Comparison of ENCODE assay signal across 25 cellular contexts in the genomic region with DNA sequence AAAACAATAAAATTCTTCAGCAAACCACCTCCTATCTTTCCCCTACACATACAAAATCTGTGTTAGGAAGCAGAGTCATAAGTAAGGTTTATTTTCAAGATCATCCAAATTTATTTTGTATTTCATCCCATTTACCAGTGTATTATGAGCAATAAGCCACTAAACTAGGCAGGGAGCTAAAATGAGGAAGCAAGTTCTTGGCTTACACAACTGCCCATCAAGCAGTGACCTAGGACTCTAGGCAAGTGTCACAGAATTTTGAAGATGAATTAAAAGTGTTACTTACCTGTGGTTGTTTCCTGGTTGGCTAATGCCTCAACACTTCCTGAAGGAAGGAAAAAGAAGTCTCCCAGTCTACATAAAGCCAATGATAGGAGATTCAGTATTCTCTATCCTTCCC.
"Had no signal": no experiment of that assay in that cellular context is flagged by ENCODE, and none has a peak within 500 bp of the region (broad histone marks: within the 10 kb centered on the region; RNA-seq: fewer than 3 reads in every experiment).

No MANE protein-coding gene starts in this region.

- H3K9me3 ChIP-seq: body of pancreas, lower lobe of right lung, spleen, testis had no signal

- H3K9ac ChIP-seq: neural progenitor cell had no signal

- H3K27me3 ChIP-seq: body of pancreas, cardiac muscle cell, neural progenitor cell, spleen, testis had no signal

- H3K27ac ChIP-seq: body of pancreas, cardiac muscle cell, lower lobe of right lung, neural progenitor cell, spleen, testis had no signal

- H3K4me1 Mint-ChIP-seq: activated CD8-positive, alpha-beta memory T cell treated with anti-CD3 and anti-CD28 coated beads, Interleukin-2, amount 10 ng/mL, durations not matched to agents 7 days and 5 days; activated naive CD8-positive, alpha-beta T cell treated with anti-CD3 and anti-CD28 coated beads, Interleukin-2, amount 50 U/mL, for 24 hours; T-helper 17 cell had no signal

- H3K36me3 Mint-ChIP-seq: activated CD8-positive, alpha-beta memory T cell treated with anti-CD3 and anti-CD28 coated beads, Interleukin-2, amount 10 ng/mL, durations not matched to agents 7 days and 5 days; naive thymus-derived CD8-positive, alpha-beta T cell; neural progenitor cell had no signal

- H3K27me3 Mint-ChIP-seq: activated CD8-positive, alpha-beta T cell treated with anti-CD3 and anti-CD28 coated beads for 36 hours; naive thymus-derived CD8-positive, alpha-beta T cell; T-helper 17 cell had no signal

- H3K4me3 ChIP-seq: body of pancreas, cardiac muscle cell, lower lobe of right lung, neural progenitor cell, spleen, testis had no signal

- H3K4me3 Mint-ChIP-seq: activated CD8-positive, alpha-beta memory T cell treated with anti-CD3 and anti-CD28 coated beads, Interleukin-2, amount 10 ng/mL, durations not matched to agents 7 days and 5 days; activated CD8-positive, alpha-beta T cell treated with anti-CD3 and anti-CD28 coated beads for 36 hours; activated naive CD8-positive, alpha-beta T cell treated with anti-CD3 and anti-CD28 coated beads, Interleukin-2, amount 50 U/mL, for 24 hours; activated T-helper 1 cell treated with anti-CD3 and anti-CD28 coated beads, Interleukin-12 subunit alpha, Interleukin-12 subunit beta, Interleukin-2, Interleukin-4 antibody, amounts not matched to agents 30 ng/mL and 10 ng/mL and 1 ng/mL, durations not matched to agents 14 hours and 24 hours and 36 hours; naive thymus-derived CD8-positive, alpha-beta T cell; neural progenitor cell; T-helper 17 cell had no signal

- ATAC-seq: activated CD8-positive, alpha-beta memory T cell treated with anti-CD3 and anti-CD28 coated beads, Interleukin-2, amount 10 ng/mL, durations not matched to agents 7 days and 5 days; activated CD8-positive, alpha-beta T cell treated with anti-CD3 and anti-CD28 coated beads for 36 hours; activated naive CD8-positive, alpha-beta T cell treated with anti-CD3 and anti-CD28 coated beads, Interleukin-2, amount 50 U/mL, for 24 hours; body of pancreas; left colon; lower lobe of right lung; naive thymus-derived CD8-positive, alpha-beta T cell; T-helper 17 cell had no signal

- H3K4me1 ChIP-seq: body of pancreas, lower lobe of right lung, spleen, testis had no signal

- H3K36me3 ChIP-seq: cardiac muscle cell, lower lobe of right lung, neural progenitor cell, spleen had no signal

- DNase-seq: activated CD4-positive, alpha-beta T cell treated with anti-CD3 and anti-CD28 coated beads for 4 hours; activated CD4-positive, CD25-positive, alpha-beta regulatory T cell; activated CD8-positive, alpha-beta memory T cell treated with anti-CD3 and anti-CD28 coated beads, Interleukin-2, amount 10 ng/mL, durations not matched to agents 7 days and 5 days; activated CD8-positive, alpha-beta T cell treated with anti-CD3 and anti-CD28 coated beads for 36 hours; activated gamma-delta T cell; activated naive CD4-positive, alpha-beta T cell treated with anti-CD3 and anti-CD28 coated beads, Interleukin-2, amount 50 U/mL, for 16 hours; activated naive CD8-positive, alpha-beta T cell treated with anti-CD3 and anti-CD28 coated beads, Interleukin-2, amount 50 U/mL, for 24 hours; activated T-cell treated with anti-CD3 and anti-CD28 coated beads for 4 hours; anterior cingulate cortex; body of pancreas; left colon; lower lobe of right lung; mesendoderm; naive thymus-derived CD8-positive, alpha-beta T cell; retina; spleen; stimulated activated CD4-positive, alpha-beta T cell treated with anti-CD3 and anti-CD28 coated beads, Interleukin-4, amount 100 ng/mL, for 1 hour; stimulated activated naive CD4-positive, alpha-beta T cell; T-helper 17 cell; testis; trophoblast cell had no signal

- H3K9me3 Mint-ChIP-seq: activated CD8-positive, alpha-beta T cell treated with anti-CD3 and anti-CD28 coated beads for 36 hours; activated T-helper 1 cell treated with anti-CD3 and anti-CD28 coated beads, Interleukin-12 subunit alpha, Interleukin-12 subunit beta, Interleukin-2, Interleukin-4 antibody, amounts not matched to agents 30 ng/mL and 10 ng/mL and 1 ng/mL, durations not matched to agents 14 hours and 24 hours and 36 hours; neural progenitor cell had no signal

- H2AFZ ChIP-seq: neural progenitor cell had no signal

- H3K27ac Mint-ChIP-seq: activated CD8-positive, alpha-beta memory T cell treated with anti-CD3 and anti-CD28 coated beads, Interleukin-2, amount 10 ng/mL, durations not matched to agents 7 days and 5 days; activated CD8-positive, alpha-beta T cell treated with anti-CD3 and anti-CD28 coated beads for 36 hours; activated naive CD8-positive, alpha-beta T cell treated with anti-CD3 and anti-CD28 coated beads, Interleukin-2, amount 50 U/mL, for 24 hours; activated T-helper 1 cell treated with anti-CD3 and anti-CD28 coated beads, Interleukin-12 subunit alpha, Interleukin-12 subunit beta, Interleukin-2, Interleukin-4 antibody, amounts not matched to agents 30 ng/mL and 10 ng/mL and 1 ng/mL, durations not matched to agents 14 hours and 24 hours and 36 hours; progenitor cell of endocrine pancreas; T-helper 17 cell had no signal

- H3K4me2 ChIP-seq: neural progenitor cell had no signal
